ENCODE assay signal across 9 cellular contexts in the genomic region with DNA sequence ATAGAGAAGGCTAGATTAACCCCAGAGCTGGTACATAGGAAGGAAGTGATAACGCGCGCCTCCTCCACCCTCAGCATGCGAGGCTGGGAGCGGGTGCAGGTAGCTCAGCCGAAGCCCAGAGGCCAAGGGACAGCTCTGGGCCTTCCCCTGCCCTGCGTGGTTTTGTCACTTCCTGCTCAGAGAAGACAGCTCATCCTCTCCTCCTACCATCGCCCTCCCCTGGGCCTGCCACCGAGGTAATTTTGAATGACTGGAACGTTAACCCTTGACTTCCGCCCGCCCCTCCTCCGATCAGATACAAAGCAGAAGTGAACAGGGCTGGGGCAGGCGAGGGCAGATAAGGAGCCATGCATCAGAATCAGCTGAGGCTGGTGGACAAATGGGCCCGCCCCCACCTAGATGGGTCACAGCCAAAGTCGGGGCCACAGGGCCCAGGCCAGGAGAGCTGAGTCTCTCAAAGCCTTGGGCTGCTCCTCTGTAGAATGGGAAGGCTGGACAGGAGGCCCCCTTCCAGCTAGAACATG. TPM values are rescaled to one million over a fixed set of nuclear protein-coding genes. Genes with fewer than 3 reads are reported as not detected.
A peak's percentile ranks its signal among the peaks of the same experiment; 100 is the strongest.
DNase-seq lines count a peak whose midpoint lies in the region; ATAC-seq, FAIRE-seq and TF ChIP-seq lines count a peak whose summit lies in the region.
"Had no signal": no experiment of that assay in that cellular context is flagged by ENCODE, and none has a peak within 500 bp of the region (broad histone marks: within the 10 kb centered on the region; RNA-seq: fewer than 3 reads in every experiment).

No MANE protein-coding gene starts in this region.

- no peak for TF ChIP-seq RAD21 in IMR-90 (IDR thresholded peaks at IDR 0.05; ENCODE audit: low read length)

- H3K4me3 Mint-ChIP-seq in CD4-positive, CD25-positive, alpha-beta regulatory T cell = peak overlapping the region; percentile 98
- peak overlapping the region; percentile 94 for H3K4me3 Mint-ChIP-seq in central memory CD8-positive, alpha-beta T cell
- peak overlapping the region; percentile 97 for H3K4me3 Mint-ChIP-seq in natural killer cell treated with Interleukin-12 subunit alpha and Interleukin-12 subunit beta and Interleukin-15 and Interleukin-18, amount 100 ng/mL, for 72 hours

- peak overlapping the region; percentile 46 for H4K91ac ChIP-seq in IMR-90 (ENCODE audit: insufficient read depth, low read depth, low read length)

- H2AK5ac ChIP-seq in IMR-90 (ENCODE audit: low read depth, low read length) = peak overlapping the region; percentile 35; the same call in 1 of the 2 replicates

- peak overlapping the region; percentile 93 for H3K4me3 ChIP-seq in CD4-positive, CD25-positive, alpha-beta regulatory T cell (ENCODE audit: low read depth, low read length)
- no peak overlapping the region for H3K4me3 ChIP-seq in IMR-90 (ENCODE audit: insufficient read depth, low read depth, low read length)

- H3K27me3 ChIP-seq in CD4-positive, CD25-positive, alpha-beta regulatory T cell (ENCODE audit: control insufficient read depth, insufficient read depth, low read length) = no peaks in the 10 kb centered on the region
- no peaks in the 10 kb centered on the region for H3K27me3 ChIP-seq in IMR-90 (ENCODE audit: control insufficient read depth, insufficient read depth, low read length)

- TF ChIP-seq CTCF in IMR-90 (conservative IDR thresholded peaks at IDR 0.05; ENCODE audit: low read depth, low read length) (no peak), D721Med (IDR thresholded peaks at IDR 0.05; ENCODE audit: insufficient read depth, missing control alignments) (no peak)

- POLR2A ChIA-PET in IMR-90 (lab: Charles Lee; ENCODE audit: unreplicated experiment) = no interaction called here

- dilution Hi-C loops in IMR-90 (cut with HindIII; ENCODE audit: low sequenced_read_pairs, unreplicated experiment) = no loop called here

- DNase-seq in CD4-positive, CD25-positive, alpha-beta regulatory T cell = peak; percentile 85 to 98 (median 90)
- DNase-seq in IMR-90 (peak; percentile 38), ureter (ENCODE audit: low spot score) (peak; percentile 66), D721Med (ENCODE audit: insufficient read length, low spot score) (no peak)
- peak; percentile 79 to 83 (median 82) for DNase-seq in activated CD4-positive, CD25-positive, alpha-beta regulatory T cell (lab: John Stamatoyannopoulos, UW)
- DNase-seq in central memory CD8-positive, alpha-beta T cell (ENCODE audit: low spot score in 2 of 2) = peak; percentile 61 to 82
- DNase-seq in natural killer cell treated with Interleukin-12 subunit alpha and Interleukin-12 subunit beta and Interleukin-15 and Interleukin-18, amount 100 ng/mL, for 72 hours (ENCODE audit: low spot score) = peak; percentile 98

- no peaks in the 10 kb centered on the region for H4K20me1 ChIP-seq in IMR-90 (ENCODE audit: insufficient read depth, low read length)

- peaks cover 3% of the 10 kb centered on the region for H3K9me1 ChIP-seq in IMR-90 (ENCODE audit: insufficient read depth, low read length)

- H3K4me1 Mint-ChIP-seq in CD4-positive, CD25-positive, alpha-beta regulatory T cell = peaks cover 0 to 68% (median 50%) of the 10 kb centered on the region in 4 donors
- peaks cover 71% of the 10 kb centered on the region for H3K4me1 Mint-ChIP-seq in central memory CD8-positive, alpha-beta T cell
- peaks cover 55 to 60% of the 10 kb centered on the region in 2 donors for H3K4me1 Mint-ChIP-seq in natural killer cell treated with Interleukin-12 subunit alpha and Interleukin-12 subunit beta and Interleukin-15 and Interleukin-18, amount 100 ng/mL, for 72 hours (ENCODE audit: low read depth in 2 of 2)

- H3K27ac ChIP-seq in CD4-positive, CD25-positive, alpha-beta regulatory T cell (ENCODE audit: insufficient read depth, low read length, poor library complexity, severe bottlenecking) = peak overlapping the region; percentile 95
- H3K27ac ChIP-seq in IMR-90 (ENCODE audit: insufficient read depth, low read length) = no peak overlapping the region; the same call in 1 of the 2 replicates

- peaks cover 8 to 21% of the 10 kb centered on the region in 2 experiments; a peak in 3 of 4 replicates for H3K79me1 ChIP-seq in IMR-90 (ENCODE audit: low read depth in 1 of 2, low read length in 2 of 2)

- H2AK9ac ChIP-seq in IMR-90 (replicated peaks; ENCODE audit: low read depth, low read length, poor library complexity) = peak overlapping the region; percentile 44

- peak; percentile 74 to 77 for ATAC-seq in CD4-positive, CD25-positive, alpha-beta regulatory T cell (ENCODE audit: low read depth in 2 of 2)
- peak; percentile 59 for ATAC-seq in GM21381 (IDR thresholded peaks at IDR 0.05; ENCODE audit: unreplicated experiment)
- ATAC-seq in IMR-90 (ENCODE audit: low read depth) = peak; percentile 38; the same call in 1 of the 2 replicates
- peak; percentile 75 for ATAC-seq in central memory CD8-positive, alpha-beta T cell (replicated peaks; ENCODE audit: extremely low read depth, poor library complexity, severe bottlenecking)
- peak; percentile 84 to 88 for ATAC-seq in natural killer cell treated with Interleukin-12 subunit alpha and Interleukin-12 subunit beta and Interleukin-15 and Interleukin-18, amount 100 ng/mL, for 72 hours

- peak overlapping the region; percentile 88; the same call in 1 of the 2 replicates for H3K4ac ChIP-seq in IMR-90 (ENCODE audit: low read depth, low read length)

- peak overlapping the region; percentile 2 for H2BK5ac ChIP-seq in IMR-90 (ENCODE audit: low read depth, low read length, poor library complexity, severe bottlenecking)

- peak overlapping the region; percentile 6; the same call in 1 of the 2 replicates for H4K5ac ChIP-seq in IMR-90 (ENCODE audit: low read depth, low read length)

- H3K9ac ChIP-seq in IMR-90 (ENCODE audit: low read depth, low read length) = no peak overlapping the region

- CTCF ChIA-PET in IMR-90 (lab: Yijun Ruan, JAX) = interaction anchor here (0.9 kb wide), 1 partner anchor 18 kb away, joined by 4 read pairs; no protein-coding TSS in a partner anchor

- H3K36me3 ChIP-seq in CD4-positive, CD25-positive, alpha-beta regulatory T cell (ENCODE audit: control insufficient read depth, insufficient read depth, low read length) = peaks cover 22% of the 10 kb centered on the region
- no peaks in the 10 kb centered on the region for H3K36me3 ChIP-seq in IMR-90 (ENCODE audit: control insufficient read depth, insufficient read depth, low read length)

- peak overlapping the region; percentile 63 for H2AFZ ChIP-seq in IMR-90 (replicated peaks; ENCODE audit: low read length, poor library complexity)

- H3K27me3 Mint-ChIP-seq in CD4-positive, CD25-positive, alpha-beta regulatory T cell = peaks cover 11% of the 10 kb centered on the region
- H3K27me3 Mint-ChIP-seq in central memory CD8-positive, alpha-beta T cell = no peaks in the 10 kb centered on the region
- H3K27me3 Mint-ChIP-seq in natural killer cell treated with Interleukin-12 subunit alpha and Interleukin-12 subunit beta and Interleukin-15 and Interleukin-18, amount 100 ng/mL, for 72 hours = no peaks in the 10 kb centered on the region

- peak overlapping the region; percentile 27 to 66 for H4K8ac ChIP-seq in IMR-90 (ENCODE audit: low read depth in 2 of 2, low read length in 2 of 2)

- peak overlapping the region; percentile 31; the same call in 1 of the 2 replicates for H3K23ac ChIP-seq in IMR-90 (ENCODE audit: low read depth, low read length)

- no peak overlapping the region for H3K18ac ChIP-seq in IMR-90 (ENCODE audit: low read depth, low read length)

- H3K56ac ChIP-seq in IMR-90 (ENCODE audit: extremely low read depth, insufficient read depth, low read length) = no peak overlapping the region

- no peaks in the 10 kb centered on the region for H3K9me3 ChIP-seq in CD4-positive, CD25-positive, alpha-beta regulatory T cell (ENCODE audit: control insufficient read depth in 2 of 2, low read length in 2 of 2)
- no peaks in the 10 kb centered on the region for H3K9me3 ChIP-seq in IMR-90 (ENCODE audit: control insufficient read depth, insufficient read depth, low read length)

- in situ Hi-C loops in IMR-90 (cut with MboI; ENCODE audit: low sequenced_read_pairs) = no loop called here

- no peak for FAIRE-seq in D721Med (lab: Jason Lieb, UNC)
- FAIRE-seq: G401.6 had no signal

- H3K4me2 ChIP-seq in IMR-90 (ENCODE audit: low read depth, low read length) = 0 out of 2 replicates have a peak overlapping the region, but pooled peaks have one; percentile 6

- 0 out of 2 replicates have a peak overlapping the region, but pooled peaks have one; percentile 55 for H3K14ac ChIP-seq in IMR-90 (replicated peaks; ENCODE audit: low read depth, low read length)

- WGBS in IMR-90 (ENCODE audit: extremely low coverage in 2 of 2, insufficient read length in 1 of 2), 2 experiments = 69% methylated on average over 6 of the region's 16 CpGs; no CpG with 5 or more reads in 1 of the 2 experiments

- peak overlapping the region; percentile 51; the same call in 1 of the 2 replicates for H2BK20ac ChIP-seq in IMR-90 (ENCODE audit: low read depth, low read length)

- intact Hi-C loops in IMR-90 (cut with micrococcal nuclease) = no loop called here

- no peaks in the 10 kb centered on the region for H3K9me3 Mint-ChIP-seq in CD4-positive, CD25-positive, alpha-beta regulatory T cell
- no peaks in the 10 kb centered on the region for H3K9me3 Mint-ChIP-seq in central memory CD8-positive, alpha-beta T cell
- H3K9me3 Mint-ChIP-seq in natural killer cell treated with Interleukin-12 subunit alpha and Interleukin-12 subunit beta and Interleukin-15 and Interleukin-18, amount 100 ng/mL, for 72 hours = no peaks in the 10 kb centered on the region

- H2BK120ac ChIP-seq in IMR-90 (ENCODE audit: low read depth, low read length) = peak overlapping the region; percentile 61; the same call in 1 of the 2 replicates

- H3K27ac Mint-ChIP-seq in CD4-positive, CD25-positive, alpha-beta regulatory T cell = peak overlapping the region; percentile 96 to 99 (median 97)
- H3K27ac Mint-ChIP-seq in central memory CD8-positive, alpha-beta T cell (ENCODE audit: low read depth) = peak overlapping the region; percentile 87
- H3K27ac Mint-ChIP-seq in natural killer cell treated with Interleukin-12 subunit alpha and Interleukin-12 subunit beta and Interleukin-15 and Interleukin-18, amount 100 ng/mL, for 72 hours = peak overlapping the region; percentile 99 to 100

- no peak overlapping the region for H2BK15ac ChIP-seq in IMR-90 (ENCODE audit: low read depth, low read length)

- no TSS peak for BruUV-seq in IMR-90 (replicated peaks; lab: Mats Ljungman, UMichigan)

- peaks cover 26% of the 10 kb centered on the region for H3K36me3 Mint-ChIP-seq in CD4-positive, CD25-positive, alpha-beta regulatory T cell
- peaks cover 46% of the 10 kb centered on the region for H3K36me3 Mint-ChIP-seq in central memory CD8-positive, alpha-beta T cell (ENCODE audit: insufficient read depth)
- H3K36me3 Mint-ChIP-seq in natural killer cell treated with Interleukin-12 subunit alpha and Interleukin-12 subunit beta and Interleukin-15 and Interleukin-18, amount 100 ng/mL, for 72 hours = peaks cover 22% of the 10 kb centered on the region

- peaks cover 79% of the 10 kb centered on the region for H3K4me1 ChIP-seq in CD4-positive, CD25-positive, alpha-beta regulatory T cell (ENCODE audit: control insufficient read depth, insufficient read depth, low read length, poor library complexity, severe bottlenecking)
- peaks cover 14% of the 10 kb centered on the region for H3K4me1 ChIP-seq in IMR-90 (ENCODE audit: control insufficient read depth, insufficient read depth, low read length)

- TF ChIP-seq POLR2A in IMR-90 (IDR thresholded peaks at IDR 0.05; ENCODE audit: low read depth, low read length) = no peak

RNA-seq across cellular contexts. Expression of gene RAC2, which starts 1.6 kb away (rescaled TPM):
- 537 TPM for total RNA-seq in CD4-positive, CD25-positive, alpha-beta regulatory T cell
- polyA plus RNA-seq in CD4-positive, CD25-positive, alpha-beta regulatory T cell = 1,000 to 10,000 TPM in 2 of 4 donors, 100 to 1,000 TPM in 2; 861 to 1,162 (median 988) TPM
- total RNA-seq in IMR-90 (2012; rRNA removed) (10.0 and 11.1 TPM in 2 replicates), ureter (30.4 TPM)
- polyA plus RNA-seq in IMR-90 (2012; rRNA removed) = 72.3 and 77.1 TPM in 2 replicates
- 56.9 and 106 TPM in 2 replicates for polyA plus RNA-seq in IMR-90 (2012; cell fraction: cytosol; rRNA removed)
- polyA plus RNA-seq in IMR-90 (2012; cell fraction: nucleus; rRNA removed; ENCODE audit: low replicate concordance) = 33.8 and 79.6 TPM in 2 replicates
- 1,000 to 10,000 TPM in 1 of 2 donors, 100 to 1,000 TPM in 1; 666 to 1,078 TPM for total RNA-seq in natural killer cell treated with Interleukin-12 subunit alpha and Interleukin-12 subunit beta and Interleukin-15 and Interleukin-18, amount 100 ng/mL, for 72 hours

RNA-seq across cellular contexts. Expression of gene SSTR3, which starts 30.2 kb away (rescaled TPM):
- 4.3 TPM for total RNA-seq in CD4-positive, CD25-positive, alpha-beta regulatory T cell
- 1 to 10 TPM; 2.5 to 4.4 (median 3.6) TPM for polyA plus RNA-seq in CD4-positive, CD25-positive, alpha-beta regulatory T cell
- total RNA-seq in IMR-90 (2012; rRNA removed) (under 0.01 TPM in 2 replicates), ureter (not detected)
- polyA plus RNA-seq in IMR-90 (2012; rRNA removed) = 0.07 TPM in 2 replicates
- 0.03 and 0.04 TPM in 2 replicates for polyA plus RNA-seq in IMR-90 (2012; cell fraction: cytosol; rRNA removed)
- polyA plus RNA-seq in IMR-90 (2012; cell fraction: nucleus; rRNA removed; ENCODE audit: low replicate concordance) = 0.09 and 0.16 TPM in 2 replicates
- under 1 TPM; 0.11 to 0.29 TPM for total RNA-seq in natural killer cell treated with Interleukin-12 subunit alpha and Interleukin-12 subunit beta and Interleukin-15 and Interleukin-18, amount 100 ng/mL, for 72 hours

RNA-seq across cellular contexts. Expression of gene CYTH4, which starts 39.9 kb away (rescaled TPM):
- total RNA-seq in CD4-positive, CD25-positive, alpha-beta regulatory T cell = 153 TPM
- 10 to 100 TPM; 47.4 to 56.9 (median 48.9) TPM for polyA plus RNA-seq in CD4-positive, CD25-positive, alpha-beta regulatory T cell
- 0.28 and 0.36 TPM in 2 replicates for total RNA-seq in IMR-90 (2012; rRNA removed)
- 0.55 and 0.85 TPM in 2 replicates for polyA plus RNA-seq in IMR-90 (2012; rRNA removed)
- 0.38 TPM in 2 replicates for polyA plus RNA-seq in IMR-90 (2012; cell fraction: cytosol; rRNA removed)
- 0.68 and 0.84 TPM in 2 replicates for polyA plus RNA-seq in IMR-90 (2012; cell fraction: nucleus; rRNA removed; ENCODE audit: low replicate concordance)
- total RNA-seq in natural killer cell treated with Interleukin-12 subunit alpha and Interleukin-12 subunit beta and Interleukin-15 and Interleukin-18, amount 100 ng/mL, for 72 hours = 10 to 100 TPM; 36.0 to 41.1 TPM
- total RNA-seq in ureter = 16.3 TPM

RNA-seq across cellular contexts. Expression of gene C1QTNF6, which starts 54.4 kb away (rescaled TPM):
- 13.6 TPM for total RNA-seq in CD4-positive, CD25-positive, alpha-beta regulatory T cell
- 1 to 10 TPM; 1.6 to 2.4 (median 2.1) TPM for polyA plus RNA-seq in CD4-positive, CD25-positive, alpha-beta regulatory T cell
- total RNA-seq in IMR-90 (2012; rRNA removed) (1.1 TPM in 2 replicates), ureter (9.4 TPM)
- 10.0 and 10.9 TPM in 2 replicates for polyA plus RNA-seq in IMR-90 (2012; rRNA removed)
- 3.1 and 9.8 TPM in 2 replicates for polyA plus RNA-seq in IMR-90 (2012; cell fraction: cytosol; rRNA removed)
- polyA plus RNA-seq in IMR-90 (2012; cell fraction: nucleus; rRNA removed; ENCODE audit: low replicate concordance) = 53.9 and 59.1 TPM in 2 replicates
- total RNA-seq in natural killer cell treated with Interleukin-12 subunit alpha and Interleukin-12 subunit beta and Interleukin-15 and Interleukin-18, amount 100 ng/mL, for 72 hours = 1 to 10 TPM; 1.3 to 3.9 TPM

Comparison
In these comparisons a context has a peak if more than half of its experiments do, and no peak if none do; other contexts are left out.
1. RNA of gene RAC2, which starts 1.6 kb away (total RNA-seq): 666 to 1,078 TPM in natural killer cell treated with Interleukin-12 subunit alpha and Interleukin-12 subunit beta and Interleukin-15 and Interleukin-18, amount 100 ng/mL, for 72 hours and 537 TPM in CD4-positive, CD25-positive, alpha-beta regulatory T cell (single experiment); 30.4 TPM in ureter (single experiment) and 10.0 to 11.1 TPM in IMR-90; every median in the first group is over 10 times any median in the second.
2. RNA of gene CYTH4, which starts 39.9 kb away (total RNA-seq): 153 TPM in CD4-positive, CD25-positive, alpha-beta regulatory T cell (single experiment), 36.0 to 41.1 TPM in natural killer cell treated with Interleukin-12 subunit alpha and Interleukin-12 subunit beta and Interleukin-15 and Interleukin-18, amount 100 ng/mL, for 72 hours and 16.3 TPM in ureter (single experiment); 0.28 to 0.36 TPM in IMR-90; every median in the first group is over 10 times any median in the second.
3. Peak in every context shown above with its lines, with median percentiles within 50 percentile points of each other: ATAC-seq, H3K27ac Mint-ChIP-seq and H3K4me3 Mint-ChIP-seq.